1 cellular context compared by ENCODE assay signal in genomic region chr11:20488352-20488751, GRCh38.
A peak's percentile ranks its signal among the peaks of the same experiment; 100 is the strongest.
TF ChIP-seq lines count a peak whose summit lies in the region.

No MANE protein-coding gene starts in this region.

TF ChIP-seq in SK-N-SH, 30 proteins besides CTCF, POLR2A, EP300 and RAD21 (continued from another document):
- TF ChIP-seq RFX5 (IDR thresholded peaks at IDR 0.05; ENCODE audit: low read length), result no peak
- TF ChIP-seq RXRA (IDR thresholded peaks at IDR 0.05; ENCODE audit: borderline replicate concordance, low read depth), result no peak
- TF ChIP-seq MXI1 (IDR thresholded peaks at IDR 0.05; ENCODE audit: low read depth, low read length), result peak; percentile 46; the same call in 1 of the 2 replicates
- no peak for TF ChIP-seq TEAD4 (IDR thresholded peaks at IDR 0.05; ENCODE audit: borderline replicate concordance, insufficient read depth)
- no peak for TF ChIP-seq SIN3A (IDR thresholded peaks at IDR 0.05; ENCODE audit: borderline replicate concordance, low read depth, low read length)
- no peak for TF ChIP-seq TCF12 (IDR thresholded peaks at IDR 0.05)
- TF ChIP-seq, protein P1, sequence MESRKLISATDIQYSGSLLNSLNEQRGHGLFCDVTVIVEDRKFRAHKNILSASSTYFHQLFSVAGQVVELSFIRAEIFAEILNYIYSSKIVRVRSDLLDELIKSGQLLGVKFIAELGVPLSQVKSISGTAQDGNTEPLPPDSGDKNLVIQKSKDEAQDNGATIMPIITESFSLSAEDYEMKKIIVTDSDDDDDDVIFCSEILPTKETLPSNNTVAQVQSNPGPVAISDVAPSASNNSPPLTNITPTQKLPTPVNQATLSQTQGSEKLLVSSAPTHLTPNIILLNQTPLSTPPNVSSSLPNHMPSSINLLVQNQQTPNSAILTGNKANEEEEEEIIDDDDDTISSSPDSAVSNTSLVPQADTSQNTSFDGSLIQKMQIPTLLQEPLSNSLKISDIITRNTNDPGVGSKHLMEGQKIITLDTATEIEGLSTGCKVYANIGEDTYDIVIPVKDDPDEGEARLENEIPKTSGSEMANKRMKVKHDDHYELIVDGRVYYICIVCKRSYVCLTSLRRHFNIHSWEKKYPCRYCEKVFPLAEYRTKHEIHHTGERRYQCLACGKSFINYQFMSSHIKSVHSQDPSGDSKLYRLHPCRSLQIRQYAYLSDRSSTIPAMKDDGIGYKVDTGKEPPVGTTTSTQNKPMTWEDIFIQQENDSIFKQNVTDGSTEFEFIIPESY (IDR thresholded peaks at IDR 0.05; ENCODE audit: borderline replicate concordance, low read depth), result no peak
- no peak for TF ChIP-seq FOSL2 (IDR thresholded peaks at IDR 0.05; ENCODE audit: borderline replicate concordance, low read depth)
- TF ChIP-seq RCOR1 (IDR thresholded peaks at IDR 0.05; ENCODE audit: low read length), result peak; percentile 80
- no peak for TF ChIP-seq SMC3 (IDR thresholded peaks at IDR 0.05; ENCODE audit: low read depth, low read length)
- TF ChIP-seq NRF1 (IDR thresholded peaks at IDR 0.05; ENCODE audit: low read depth, low read length), result no peak
- no peak for TF ChIP-seq PBX3 (IDR thresholded peaks at IDR 0.05)
- TF ChIP-seq EZH2phosphoT487 (IDR thresholded peaks at IDR 0.05; ENCODE audit: borderline replicate concordance, low read depth), result no peak
- TF ChIP-seq TAF1 (IDR thresholded peaks at IDR 0.05; ENCODE audit: borderline replicate concordance, low read depth, low read length), result no peak
- TF ChIP-seq GABPA (IDR thresholded peaks at IDR 0.05; ENCODE audit: low read depth), result no peak
- TF ChIP-seq REST (IDR thresholded peaks at IDR 0.05; ENCODE audit: low read depth, low read length), result no peak
- TF ChIP-seq FOXM1 (IDR thresholded peaks at IDR 0.05; ENCODE audit: low read depth), result no peak
- no peak for TF ChIP-seq MEF2A (IDR thresholded peaks at IDR 0.05; ENCODE audit: borderline replicate concordance, low read depth)
- no peak for TF ChIP-seq JUND (IDR thresholded peaks at IDR 0.05)
- no peak for TF ChIP-seq ELF1 (IDR thresholded peaks at IDR 0.05)
- TF ChIP-seq FOXJ3 (CRISPR knock-in tag; IDR thresholded peaks at IDR 0.05), result 0 out of 2 replicates have a peak, but pooled peaks have one; percentile 57
- no peak for TF ChIP-seq POLR2AphosphoS5 (IDR thresholded peaks at IDR 0.05; ENCODE audit: low read depth, low read length)
- no peak for TF ChIP-seq USF2 (IDR thresholded peaks at IDR 0.05; ENCODE audit: borderline replicate concordance, low read depth, low read length)
- TF ChIP-seq, protein P2, sequence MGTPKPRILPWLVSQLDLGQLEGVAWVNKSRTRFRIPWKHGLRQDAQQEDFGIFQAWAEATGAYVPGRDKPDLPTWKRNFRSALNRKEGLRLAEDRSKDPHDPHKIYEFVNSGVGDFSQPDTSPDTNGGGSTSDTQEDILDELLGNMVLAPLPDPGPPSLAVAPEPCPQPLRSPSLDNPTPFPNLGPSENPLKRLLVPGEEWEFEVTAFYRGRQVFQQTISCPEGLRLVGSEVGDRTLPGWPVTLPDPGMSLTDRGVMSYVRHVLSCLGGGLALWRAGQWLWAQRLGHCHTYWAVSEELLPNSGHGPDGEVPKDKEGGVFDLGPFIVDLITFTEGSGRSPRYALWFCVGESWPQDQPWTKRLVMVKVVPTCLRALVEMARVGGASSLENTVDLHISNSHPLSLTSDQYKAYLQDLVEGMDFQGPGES (IDR thresholded peaks at IDR 0.05; ENCODE audit: low read depth, low read length), result no peak
- peak; percentile 45 for TF ChIP-seq CHD2 (IDR thresholded peaks at IDR 0.05; ENCODE audit: low read length, partially characterized antibody)
- no peak for TF ChIP-seq NFIC (IDR thresholded peaks at IDR 0.05; ENCODE audit: borderline replicate concordance)
TF ChIP-seq in SK-N-SH: peak in this region for 5.
